Comparison of ENCODE assay signal across 16 cellular contexts in genomic region chr4:40809058-40809457, GRCh38. TPM values are rescaled to one million over a fixed set of nuclear protein-coding genes. Genes with fewer than 3 reads are reported as not detected.
A peak's percentile ranks its signal among the peaks of the same experiment; 100 is the strongest.
DNase-seq lines count a peak whose midpoint lies in the region; ATAC-seq and TF ChIP-seq lines count a peak whose summit lies in the region.
"Had no signal": no experiment of that assay in that cellular context is flagged by ENCODE, and none has a peak within 500 bp of the region (broad histone marks: within the 10 kb centered on the region; RNA-seq: fewer than 3 reads in every experiment).

No MANE protein-coding gene starts in this region.

- CTCF ChIA-PET in WTC11 (lab: Charles Lee) = interaction anchor here (1.0 to 1.4 kb wide), 5 partner anchors 32 to 99 kb away, joined by 3 to 5 read pairs (median 4); no protein-coding TSS in a partner anchor

- H3K27me3 ChIP-seq in hepatocyte = no peaks in the 10 kb centered on the region
- H3K27me3 ChIP-seq in mesendoderm (ENCODE audit: insufficient read depth, low read length, poor library complexity) = no peaks in the 10 kb centered on the region
- no peaks in the 10 kb centered on the region for H3K27me3 ChIP-seq in GM23248 (replicated peaks; ENCODE audit: insufficient read depth)
- H3K27me3 ChIP-seq: BLaER1 treated with 17β-estradiol and CSF1 and Interleukin-3, amounts not matched to agents 10 nM and 100 nM had no signal

- H3K4me1 Mint-ChIP-seq in WTC11 = no peaks in the 10 kb centered on the region
- H3K4me1 Mint-ChIP-seq: CD4-positive, CD25-positive, alpha-beta regulatory T cell had no signal

- WGBS in hepatocyte (ENCODE audit: low lambda C conversion rate, missing lambda C conversion rate) = 70% methylated on average over 7 of the region's 7 CpGs
- WGBS in mesendoderm (ENCODE audit: extremely low coverage, insufficient coverage, low lambda C conversion rate) = no CpG with 5 or more reads among the region's 7 CpGs
- WGBS in GM23248 (ENCODE audit: low coverage in 1 of 2, low lambda C conversion rate in 2 of 2, missing lambda C conversion rate in 2 of 2), 2 experiments = 89 to 90% methylated on average over 7 of the region's 7 CpGs

- H3K9me2 ChIP-seq in hepatocyte (replicated peaks; ENCODE audit: insufficient read depth) = no peaks in the 10 kb centered on the region
- no peaks in the 10 kb centered on the region for H3K9me2 ChIP-seq in GM23248 (ENCODE audit: insufficient read depth)

- H3K9ac ChIP-seq in mesendoderm (ENCODE audit: low read length) = no peak overlapping the region
- H3K9ac ChIP-seq in GM23248 = no peak overlapping the region
- H3K9ac ChIP-seq: BLaER1 treated with 17β-estradiol and CSF1 and Interleukin-3, amounts not matched to agents 10 nM and 100 nM had no signal

- H3K27me3 Mint-ChIP-seq in WTC11 (ENCODE audit: low read depth) = no peaks in the 10 kb centered on the region

- H4K8ac ChIP-seq in mesendoderm (ENCODE audit: low read depth, low read length) = no peak overlapping the region

- H3K4me2 ChIP-seq in hepatocyte (no peak overlapping the region), mesendoderm (ENCODE audit: low read length) (no peak overlapping the region), GM23248 (ENCODE audit: unreplicated experiment) (no peak overlapping the region)
- H3K4me2 ChIP-seq: BLaER1 treated with 17β-estradiol and CSF1 and Interleukin-3, amounts not matched to agents 10 nM and 100 nM had no signal

- no peaks in the 10 kb centered on the region for H3K4me1 ChIP-seq in hepatocyte (ENCODE audit: insufficient read depth)
- H3K4me1 ChIP-seq in mesendoderm (ENCODE audit: control insufficient read depth, low read depth, low read length) = no peaks in the 10 kb centered on the region
- no peaks in the 10 kb centered on the region; the same call in 1 of the 2 replicates for H3K4me1 ChIP-seq in GM23248 (ENCODE audit: insufficient read depth)

- no peak overlapping the region for H2BK15ac ChIP-seq in mesendoderm (replicated peaks; ENCODE audit: low read depth)

- ATAC-seq in WTC11 (peak; percentile 75), GM21447 (IDR thresholded peaks at IDR 0.05; ENCODE audit: unreplicated experiment) (no peak)
- ATAC-seq: GM12878, HCT116 had no signal

- H3K36me3 ChIP-seq in hepatocyte (replicated peaks; ENCODE audit: insufficient read depth, low read depth) (no peaks in the 10 kb centered on the region), mesendoderm (ENCODE audit: control insufficient read depth, insufficient read depth, low read length) (no peaks in the 10 kb centered on the region), GM23248 (ENCODE audit: low read depth) (no peaks in the 10 kb centered on the region; the same call in 1 of the 2 replicates)

- no peak overlapping the region for H3K4me3 Mint-ChIP-seq in WTC11
- H3K4me3 Mint-ChIP-seq: CD4-positive, CD25-positive, alpha-beta regulatory T cell had no signal

- no peak overlapping the region for H3K4me3 ChIP-seq in hepatocyte
- H3K4me3 ChIP-seq in mesendoderm (ENCODE audit: low read length) = no peak overlapping the region
- H3K4me3 ChIP-seq in foreskin fibroblast (ENCODE audit: low read depth in 1 of 2, low read length in 2 of 2) = no peak overlapping the region
- no peak overlapping the region for H3K4me3 ChIP-seq in GM23248
- H3K4me3 ChIP-seq: BLaER1 treated with 17β-estradiol and CSF1 and Interleukin-3, amounts not matched to agents 10 nM and 100 nM; GM12878 had no signal

- H3K9me3 Mint-ChIP-seq in WTC11 = no peaks in the 10 kb centered on the region

- no peak overlapping the region for H2AFZ ChIP-seq in hepatocyte
- H2AFZ ChIP-seq in GM23248 = no peak overlapping the region

- no peak overlapping the region for H3K18ac ChIP-seq in mesendoderm (ENCODE audit: low read length)

- H2AK5ac ChIP-seq in mesendoderm (ENCODE audit: low read length) = no peak overlapping the region

- peak overlapping the region; percentile 51; the same call in 1 of the 2 replicates for H3K27ac Mint-ChIP-seq in WTC11
- H3K27ac Mint-ChIP-seq: CD4-positive, CD25-positive, alpha-beta regulatory T cell had no signal

- no peak overlapping the region for H3K56ac ChIP-seq in mesendoderm (ENCODE audit: low read length)

- POLR2A ChIA-PET in WTC11 (lab: Charles Lee) = no interaction called here

- H2BK120ac ChIP-seq in mesendoderm (ENCODE audit: low read depth, low read length) = no peak overlapping the region

- no peak overlapping the region for H3K4ac ChIP-seq in mesendoderm (ENCODE audit: low read depth, low read length)

- H3K23ac ChIP-seq in mesendoderm (ENCODE audit: low read length) = no peak overlapping the region

- no peak for TF ChIP-seq CTCF in WTC11 (IDR thresholded peaks at IDR 0.05)
- no peak for TF ChIP-seq CTCF in hepatocyte (IDR thresholded peaks at IDR 0.05; ENCODE audit: poor library complexity)
- no peak for TF ChIP-seq CTCF in foreskin fibroblast (IDR thresholded peaks at IDR 0.05; ENCODE audit: low read depth, low read length)

- H3K9me3 ChIP-seq in hepatocyte (ENCODE audit: low read depth) = no peaks in the 10 kb centered on the region
- no peaks in the 10 kb centered on the region for H3K9me3 ChIP-seq in GM23248 (ENCODE audit: low read depth)
- H3K9me3 ChIP-seq: BLaER1 treated with 17β-estradiol and CSF1 and Interleukin-3, amounts not matched to agents 10 nM and 100 nM had no signal

- no peaks in the 10 kb centered on the region for H4K20me1 ChIP-seq in hepatocyte (ENCODE audit: insufficient read depth, poor library complexity, severe bottlenecking)
- H4K20me1 ChIP-seq in GM23248 (ENCODE audit: insufficient read depth) = no peaks in the 10 kb centered on the region
- H4K20me1 ChIP-seq: BLaER1 treated with 17β-estradiol and CSF1 and Interleukin-3, amounts not matched to agents 10 nM and 100 nM had no signal

- H2BK5ac ChIP-seq in mesendoderm (ENCODE audit: low read length) = no peak overlapping the region

- H3K79me2 ChIP-seq in hepatocyte = no peaks in the 10 kb centered on the region
- H3K79me2 ChIP-seq in mesendoderm (ENCODE audit: control insufficient read depth, insufficient read depth, low read length) = no peaks in the 10 kb centered on the region
- no peaks in the 10 kb centered on the region for H3K79me2 ChIP-seq in GM23248 (ENCODE audit: insufficient read depth)

- H3K79me1 ChIP-seq in mesendoderm (ENCODE audit: low read length) = no peaks in the 10 kb centered on the region

- H3K36me3 Mint-ChIP-seq in WTC11 = no peaks in the 10 kb centered on the region; the same call in 1 of the 2 replicates
- H3K36me3 Mint-ChIP-seq: CD4-positive, CD25-positive, alpha-beta regulatory T cell had no signal

- DNase-seq in ELF-1 (ENCODE audit: low read depth, low spot score) (peak; percentile 17), WTC11 (ENCODE audit: low spot score) (no peak), hepatocyte (ENCODE audit: low spot score) (peak; percentile 12), mesendoderm (peak; percentile 44), foreskin fibroblast (no peak), GM23248 (no peak), NCI-H1930 (lab: John Stamatoyannopoulos, UW) (no peak)
- DNase-seq: 8988T; CD4-positive, CD25-positive, alpha-beta regulatory T cell; IMR-90 had no signal

- H3F3A ChIP-seq in GM23248 (ENCODE audit: insufficient read depth) = no peaks in the 10 kb centered on the region; the same call in 1 of the 2 replicates

- H3K27ac ChIP-seq in hepatocyte (no peak overlapping the region), mesendoderm (ENCODE audit: low read depth, low read length) (no peak overlapping the region), GM23248 (no peak overlapping the region)
- H3K27ac ChIP-seq: BLaER1 treated with 17β-estradiol and CSF1 and Interleukin-3, amounts not matched to agents 10 nM and 100 nM had no signal

- in situ Hi-C loops in GM23248 (cut with MboI) = no loop called here

- H4K5ac ChIP-seq in mesendoderm (ENCODE audit: low read length) = no peak overlapping the region

TF ChIP-seq in WTC11, 78 proteins besides CTCF, POLR2A, EP300 and RAD21 (continues in another document):
- no peak for TF ChIP-seq ZSCAN18 (CRISPR knock-in tag; IDR thresholded peaks at IDR 0.05)

RNA-seq across cellular contexts. Expression of gene NSUN7, which starts 59.3 kb away (rescaled TPM):
- total RNA-seq in WTC11 (2021) = 24.1 to 30.2 TPM (median 28.9 TPM) in 3 replicates
- 8.0 and 10.3 TPM in 2 replicates for total RNA-seq in hepatocyte
- polyA plus RNA-seq in hepatocyte = 4.6 and 6.0 TPM in 2 replicates
- 12.0 TPM for polyA plus RNA-seq in mesendoderm (2013, experiment 1 of 2)
- polyA plus RNA-seq in mesendoderm (2013, experiment 2 of 2) = 11.4 TPM
- total RNA-seq in GM23248 (2014; rRNA removed; shearing (Covaris generic)) = not detected in 2 replicates
- polyA plus RNA-seq in GM23248 (2016; fragmentation: Nextera tagmentation; extraction: Ambion mirVana) = 0.05 and 0.10 TPM in 2 replicates
- total RNA-seq: G401, H4, IMR-90 had no signal
- polyA plus RNA-seq: CD4-positive, CD25-positive, alpha-beta regulatory T cell; IMR-90 had no signal

Comparison
In these comparisons a context has a peak if more than half of its experiments do, and no peak if none do; other contexts are left out.
1. DNase-seq: peak in ELF-1 (single experiment), hepatocyte (single experiment) and mesendoderm (single experiment); none in WTC11 (single experiment), foreskin fibroblast (0 of 2), GM23248 (single experiment) and NCI-H1930 (0 of 2).